Comparison of ENCODE assay signal across 10 cellular contexts in genomic region chr10:33365871-33366411, GRCh38. TPM values are rescaled to one million over a fixed set of nuclear protein-coding genes. Genes with fewer than 3 reads are reported as not detected.
A peak's percentile ranks its signal among the peaks of the same experiment; 100 is the strongest.
DNase-seq lines count a peak whose midpoint lies in the region; ATAC-seq, FAIRE-seq and TF ChIP-seq lines count a peak whose summit lies in the region.
"Had no signal": no experiment of that assay in that cellular context is flagged by ENCODE, and none has a peak within 500 bp of the region (broad histone marks: within the 10 kb centered on the region; RNA-seq: fewer than 3 reads in every experiment).

No MANE protein-coding gene starts in this region.

- peaks cover 26% of the 10 kb centered on the region for H3K9me3 ChIP-seq in A549

- TF ChIP-seq CTCF in A549 (IDR thresholded peaks at IDR 0.05), result no peak

- peaks cover 14% of the 10 kb centered on the region; the same call in 2 of the 3 replicates for H3K4me1 ChIP-seq in A549

- peak in 1 of 2 experiments; percentile 56; a peak in 3 of 5 replicates for TF ChIP-seq RAD21 in A549 (conservative IDR thresholded peaks at IDR 0.05 in 1 of 2, IDR thresholded peaks at IDR 0.05 in 1 of 2)

- TF ChIP-seq EP300 in A549 (IDR thresholded peaks at IDR 0.05), result peak; percentile 86 to 90; a peak in 3 of 5 replicates

- peak; percentile 68 for FAIRE-seq in A549 (lab: Jason Lieb, UNC)

- intact Hi-C loops in posterior vena cava (cut with DNase I), result no loop called here

- DNase-seq in A549 (ENCODE audit: low read depth in 1 of 2, low spot score in 1 of 2) (peak; percentile 21 to 63), GM04504 (ENCODE audit: low read depth) (peak; percentile 75), fibroblast of peridontal ligament (ENCODE audit: extremely low read depth) (peak; percentile 95), C1 segment of cervical spinal cord (lab: John Stamatoyannopoulos, UW) (no peak), posterior vena cava (ENCODE audit: low spot score) (no peak)
- DNase-seq: effector CD4-positive, alpha-beta T cell; right cardiac atrium had no signal

- ATAC-seq in A549 (peak; percentile 89 to 97), SK-N-SH treated with all-trans-retinoic acid at 6 μM for 48 hours (peak; percentile 81), GM18868 (IDR thresholded peaks at IDR 0.05; ENCODE audit: unreplicated experiment) (no peak), HG02798 (IDR thresholded peaks at IDR 0.05; ENCODE audit: poor library complexity, unreplicated experiment) (no peak)
- ATAC-seq: right cardiac atrium had no signal

- TF ChIP-seq POLR2A in A549 (IDR thresholded peaks at IDR 0.05; ENCODE audit: low read length), result no peak

- POLR2A ChIA-PET in A549 (lab: Yijun Ruan, JAX), result interaction anchor here (0.6 to 2.3 kb wide), 2 partner anchors 30 to 47 kb away, joined by 3 to 30 read pairs; partner anchors contain the start of gene NRP1

- peak overlapping the region; percentile 43 for H3K4me2 ChIP-seq in A549

- CTCF ChIA-PET in A549 (lab: Yijun Ruan, JAX), result interaction anchor here (1.0 to 1.1 kb wide), 2 partner anchors 8 to 29 kb away, joined by 3 read pairs; no protein-coding TSS in a partner anchor

- no peak overlapping the region for H3K4me3 ChIP-seq in A549

- peak overlapping the region; percentile 80 to 88 for H3K27ac ChIP-seq in A549

TF ChIP-seq in A549, 52 proteins besides CTCF, POLR2A, EP300 and RAD21:
- TF ChIP-seq TFCP2L1 (CRISPR knock-in tag; IDR thresholded peaks at IDR 0.05) (no peak), JUNB (IDR thresholded peaks at IDR 0.05) (peak; percentile 96), SMC3 (IDR thresholded peaks at IDR 0.05) (peak; percentile 37; the same call in 2 of the 3 replicates), HES2 (IDR thresholded peaks at IDR 0.05) (peak; percentile 72; the same call in 1 of the 2 replicates), BCL3 (IDR thresholded peaks at IDR 0.05) (peak; percentile 68; the same call in 1 of the 3 replicates), KDM5A (IDR thresholded peaks at IDR 0.05) (peak; percentile 47; the same call in 1 of the 2 replicates), HOXB5 (CRISPR knock-in tag; IDR thresholded peaks at IDR 0.05) (no peak), JUN (IDR thresholded peaks at IDR 0.05) (peak; percentile 80 to 92; a peak in 3 of 5 replicates), CBX2 (IDR thresholded peaks at IDR 0.05; ENCODE audit: borderline replicate concordance, low read depth) (no peak), FOSL2 (IDR thresholded peaks at IDR 0.05) (peak; percentile 94), FOSL2 (CRISPR knock-in tag; IDR thresholded peaks at IDR 0.05) (peak; percentile 63), GATA3 (IDR thresholded peaks at IDR 0.05; ENCODE audit: borderline replicate concordance) (peak; percentile 73; the same call in 1 of the 2 replicates), CEBPB (IDR thresholded peaks at IDR 0.05) (peak; percentile 36 to 60; a peak in 2 of 4 replicates), TP53 (CRISPR knock-in tag; IDR thresholded peaks at IDR 0.05) (no peak), NR3C1 (IDR thresholded peaks at IDR 0.05) (no peak)

TF ChIP-seq in SK-N-SH treated with all-trans-retinoic acid at 6 μM for 48 hours, 23 proteins besides CTCF, POLR2A, EP300 and RAD21 (continues in another document):
- TF ChIP-seq CSDC2 (CRISPR knock-in tag; IDR thresholded peaks at IDR 0.05) (no peak), SNAI2 (CRISPR knock-in tag; IDR thresholded peaks at IDR 0.05) (no peak), ZNF8 (CRISPR knock-in tag; IDR thresholded peaks at IDR 0.05) (no peak), CSRNP3 (CRISPR knock-in tag; IDR thresholded peaks at IDR 0.05) (no peak), ZNF565 (CRISPR knock-in tag; conservative IDR thresholded peaks at IDR 0.05; ENCODE audit: low read depth) (no peak), ZC3H10 (CRISPR knock-in tag; IDR thresholded peaks at IDR 0.05) (no peak), TOX (CRISPR knock-in tag; IDR thresholded peaks at IDR 0.05; ENCODE audit: borderline replicate concordance) (no peak), ARNTL (CRISPR knock-in tag; IDR thresholded peaks at IDR 0.05; ENCODE audit: borderline replicate concordance, low read depth) (no peak), POU6F1 (CRISPR knock-in tag; IDR thresholded peaks at IDR 0.05; ENCODE audit: borderline replicate concordance, low read depth) (no peak), ZNF70 (CRISPR knock-in tag; IDR thresholded peaks at IDR 0.05) (no peak), TSHZ2 (CRISPR knock-in tag; IDR thresholded peaks at IDR 0.05) (no peak), ISL1 (CRISPR knock-in tag; IDR thresholded peaks at IDR 0.05) (no peak)
- TF ChIP-seq, protein P1, sequence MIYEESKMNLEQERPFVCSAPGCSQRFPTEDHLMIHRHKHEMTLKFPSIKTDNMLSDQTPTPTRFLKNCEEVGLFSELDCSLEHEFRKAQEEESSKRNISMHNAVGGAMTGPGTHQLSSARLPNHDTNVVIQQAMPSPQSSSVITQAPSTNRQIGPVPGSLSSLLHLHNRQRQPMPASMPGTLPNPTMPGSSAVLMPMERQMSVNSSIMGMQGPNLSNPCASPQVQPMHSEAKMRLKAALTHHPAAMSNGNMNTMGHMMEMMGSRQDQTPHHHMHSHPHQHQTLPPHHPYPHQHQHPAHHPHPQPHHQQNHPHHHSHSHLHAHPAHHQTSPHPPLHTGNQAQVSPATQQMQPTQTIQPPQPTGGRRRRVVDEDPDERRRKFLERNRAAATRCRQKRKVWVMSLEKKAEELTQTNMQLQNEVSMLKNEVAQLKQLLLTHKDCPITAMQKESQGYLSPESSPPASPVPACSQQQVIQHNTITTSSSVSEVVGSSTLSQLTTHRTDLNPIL (CRISPR knock-in tag; IDR thresholded peaks at IDR 0.05; ENCODE audit: low read depth), result no peak

RNA-seq across cellular contexts. Expression of gene NRP1, which starts 31.5 kb away (rescaled TPM):
- polyA plus RNA-seq in A549 (2011; rRNA removed) (208 and 259 TPM in 2 replicates), A549 (2017; fragmentation: RNase III; extraction: RNeasy Plus Mini Kit Qiagen cat#74134 plus additional on column Dnase treatment) (115 to 147 TPM (median 121 TPM) in 3 replicates)
- polyA plus RNA-seq in A549 (2012; cell fraction: cytosol; rRNA removed), result 44.4 and 49.6 TPM in 2 replicates
- polyA plus RNA-seq in A549 (2012; cell fraction: nucleus; rRNA removed), result 76.6 and 106 TPM in 2 replicates
- polyA minus RNA-seq in A549 (2011; rRNA and poly(A)+ RNA removed), result 264 and 271 TPM in 2 replicates
- total RNA-seq in posterior vena cava, result 100 to 1,000 TPM; 123 TPM

Comparison
In these comparisons a context has a peak if more than half of its experiments do, and no peak if none do; other contexts are left out.
1. ATAC-seq: peak in A549 (2 of 2) and SK-N-SH treated with all-trans-retinoic acid at 6 μM for 48 hours (single experiment); none in GM18868 (single experiment) and HG02798 (single experiment).
2. DNase-seq: peak in A549 (2 of 2), GM04504 (single experiment) and fibroblast of peridontal ligament (single experiment); none in C1 segment of cervical spinal cord (0 of 14) and posterior vena cava (single experiment).